ENCODE assay signal across 8 cellular contexts in the genomic region with DNA sequence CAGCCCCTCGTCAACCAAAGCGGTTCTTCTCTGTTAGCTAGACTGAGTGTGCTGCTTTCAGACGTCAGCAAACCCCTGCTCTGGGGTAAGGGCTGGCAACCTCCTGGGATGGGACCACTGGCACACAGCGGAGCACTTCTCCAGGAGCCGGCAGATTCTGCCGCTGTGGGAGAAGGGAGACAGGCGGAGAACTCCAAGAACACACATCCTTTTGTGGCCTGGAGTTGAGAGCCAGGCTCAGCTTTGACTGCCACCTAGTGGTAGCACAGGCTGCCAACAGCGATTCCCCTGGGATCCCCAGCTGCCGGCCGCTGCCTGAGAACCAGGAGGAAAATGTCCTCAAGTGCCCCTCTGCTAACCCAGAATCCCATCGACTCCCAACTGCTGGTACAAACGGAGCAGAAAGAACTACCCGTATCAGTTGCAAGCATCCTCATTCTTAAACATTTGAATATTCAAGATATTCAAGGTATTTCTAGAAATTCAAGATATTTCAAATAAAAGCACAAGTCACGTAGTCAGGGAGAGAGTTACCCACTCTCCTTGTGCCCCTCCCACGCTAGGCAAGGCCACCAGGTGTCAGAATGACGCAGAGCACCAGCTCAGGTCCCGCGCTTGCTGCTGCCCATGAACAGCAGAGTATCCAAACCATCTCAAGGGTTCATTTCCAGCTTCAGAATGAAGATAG. TPM values are rescaled to one million over a fixed set of nuclear protein-coding genes. Genes with fewer than 3 reads are reported as not detected.
A peak's percentile ranks its signal among the peaks of the same experiment; 100 is the strongest.
DNase-seq lines count a peak whose midpoint lies in the region; ATAC-seq and TF ChIP-seq lines count a peak whose summit lies in the region.

No MANE protein-coding gene starts in this region.

- no peaks in the 10 kb centered on the region for H3K9me3 ChIP-seq in right atrium auricular region

- no peak for ATAC-seq in GM19452 (IDR thresholded peaks at IDR 0.05; ENCODE audit: unreplicated experiment)
- no peak for ATAC-seq in HG03460 (IDR thresholded peaks at IDR 0.05; ENCODE audit: unreplicated experiment)

- TF ChIP-seq CTCF in GM06990 (IDR thresholded peaks at IDR 0.05; ENCODE audit: insufficient read depth, low read length, poor library complexity, severe bottlenecking) (peak; percentile 92), right atrium auricular region (IDR thresholded peaks at IDR 0.05) (peak; percentile 93 to 94), retinal pigment epithelial cell (conservative IDR thresholded peaks at IDR 0.05; ENCODE audit: low read depth, low read length) (peak; percentile 96)

- peaks cover 9% of the 10 kb centered on the region for H3K36me3 ChIP-seq in GM06990 (ENCODE audit: control insufficient read depth, insufficient read depth, low read length)
- peaks cover 35% of the 10 kb centered on the region for H3K36me3 ChIP-seq in right atrium auricular region

- DNase-seq in GM06990 (ENCODE audit: extremely low read depth, insufficient read length) (peak; percentile 56), NCI-H146 (lab: John Stamatoyannopoulos, UW) (peak; percentile 66), T follicular helper cell (ENCODE audit: low read depth) (peak; percentile 41), amniotic stem cell (lab: John Stamatoyannopoulos, UW) (peak; percentile 44), right atrium auricular region (ENCODE audit: low spot score) (peak; percentile 88), retinal pigment epithelial cell (ENCODE audit: low read depth) (no peak)

- H3K4me1 ChIP-seq in right atrium auricular region, result peaks cover 0 to 28% of the 10 kb centered on the region in 2 donors

- H3K27me3 ChIP-seq in GM06990 (replicated peaks; ENCODE audit: control insufficient read depth, insufficient read depth, low read length), result no peaks in the 10 kb centered on the region
- H3K27me3 ChIP-seq in right atrium auricular region, result no peaks in the 10 kb centered on the region

- H3K27ac ChIP-seq in right atrium auricular region, result no peak overlapping the region

- no peak overlapping the region for H3K4me3 ChIP-seq in GM06990 (replicated peaks; ENCODE audit: low read depth, low read length)
- no peak overlapping the region for H3K4me3 ChIP-seq in right atrium auricular region
- no peak overlapping the region for H3K4me3 ChIP-seq in retinal pigment epithelial cell (ENCODE audit: low read length)

RNA-seq across cellular contexts. Expression of a gene that starts 4.9 kb away (rescaled TPM):
- 1 to 10 TPM; 4.7 to 6.0 TPM for total RNA-seq in right atrium auricular region

RNA-seq across cellular contexts. Expression of a gene that starts 29.3 kb away (rescaled TPM):
- 100 to 1,000 TPM in 1 of 2 donors, 10 to 100 TPM in 1; 91.8 to 101 TPM for total RNA-seq in right atrium auricular region

RNA-seq across cellular contexts. Expression of a gene that starts 33.5 kb away (rescaled TPM):
- not detected for total RNA-seq in right atrium auricular region
